Comparison of ENCODE assay signal across 1 cellular context in genomic region chr19:9161427-9161826, GRCh38.
TF ChIP-seq lines count a peak whose summit lies in the region.

No MANE protein-coding gene starts in this region.

TF ChIP-seq in liver, 16 proteins besides CTCF, POLR2A, EP300 and RAD21 (continued from another document):
- TF ChIP-seq ZBTB33 (IDR thresholded peaks at IDR 0.05) (no peak), TAF1 (conservative IDR thresholded peaks at IDR 0.05) (no peak), YY1 (IDR thresholded peaks at IDR 0.05) (no peak), RXRA (IDR thresholded peaks at IDR 0.05) (no peak), SP1 (IDR thresholded peaks at IDR 0.05) (no peak), FOXA2 (IDR thresholded peaks at IDR 0.05) (no peak), EGR1 (IDR thresholded peaks at IDR 0.05; ENCODE audit: low read depth in 2 of 2) (no peak), HNF4A (conservative IDR thresholded peaks at IDR 0.05) (no peak), GABPA (IDR thresholded peaks at IDR 0.05 in 1 of 2, conservative IDR thresholded peaks at IDR 0.05 in 1 of 2) (no peak), JUND (IDR thresholded peaks at IDR 0.05) (no peak), NR2F2 (IDR thresholded peaks at IDR 0.05) (no peak)
- TF ChIP-seq, protein P1, sequence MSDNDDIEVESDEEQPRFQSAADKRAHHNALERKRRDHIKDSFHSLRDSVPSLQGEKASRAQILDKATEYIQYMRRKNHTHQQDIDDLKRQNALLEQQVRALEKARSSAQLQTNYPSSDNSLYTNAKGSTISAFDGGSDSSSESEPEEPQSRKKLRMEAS (IDR thresholded peaks at IDR 0.05), result no peak
